In the genomic region with DNA sequence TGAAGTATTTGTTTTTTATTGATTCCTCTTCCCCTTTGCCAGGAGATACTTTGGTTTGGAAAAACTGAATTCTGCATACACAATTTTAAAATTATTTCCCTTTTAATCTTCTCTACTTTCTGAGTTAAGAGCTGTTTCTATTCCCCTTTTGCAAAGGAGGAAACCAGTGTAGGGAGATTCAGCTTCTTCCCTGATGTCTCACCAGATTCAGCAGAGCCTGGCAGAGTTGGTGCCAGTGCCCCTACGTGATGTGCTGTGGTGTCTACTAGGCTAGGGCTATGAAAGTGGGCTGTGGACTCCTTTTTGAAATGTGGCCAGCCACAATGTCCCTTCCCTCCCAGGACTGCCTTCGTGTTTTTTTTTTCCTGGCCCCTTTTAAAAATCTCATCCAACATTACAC, we compare ENCODE assay signal across 14 cellular contexts. TPM values are rescaled to one million over a fixed set of nuclear protein-coding genes. Genes with fewer than 3 reads are reported as not detected.
DNase-seq lines count a peak whose midpoint lies in the region; ATAC-seq and TF ChIP-seq lines count a peak whose summit lies in the region.
"Had no signal": no experiment of that assay in that cellular context is flagged by ENCODE, and none has a peak within 500 bp of the region (broad histone marks: within the 10 kb centered on the region; RNA-seq: fewer than 3 reads in every experiment).

No MANE protein-coding gene starts in this region.

- peak; percentile 54 for DNase-seq in CD14-positive monocyte (ENCODE audit: low spot score)
- DNase-seq in HFF-Myc (ENCODE audit: extremely low read depth, low read depth), result no peak
- no peak for DNase-seq in activated CD8-positive, alpha-beta T cell treated with anti-CD3 and anti-CD28 coated beads for 36 hours
- DNase-seq in NCI-H226, result no peak
- DNase-seq in inferior parietal cortex (ENCODE audit: extremely low spot score), result no peak
- no peak for DNase-seq in T1000 (lab: John Stamatoyannopoulos, UW)
- DNase-seq: activated CD4-positive, CD25-positive, alpha-beta regulatory T cell; activated gamma-delta T cell treated with Interleukin-2 at 50 U/mL for 16 hours; colonic mucosa; IMR-90; NCI-H2107 had no signal

- H3K4me3 ChIP-seq in HFF-Myc (replicated peaks; ENCODE audit: low read depth, low read length) (peak overlapping the region; percentile 96), muscle layer of duodenum (ENCODE audit: low read depth in 1 of 2, low read length in 2 of 2) (no peak overlapping the region)
- H3K4me3 ChIP-seq: colonic mucosa had no signal

- H3K4me1 ChIP-seq in muscle layer of duodenum (ENCODE audit: control insufficient read depth in 1 of 2, insufficient read depth in 2 of 2, low read length in 2 of 2), result peaks cover 22 to 35% of the 10 kb centered on the region in 2 donors
- H3K4me1 ChIP-seq: colonic mucosa had no signal

- intact Hi-C loops in CD14-positive monocyte (cut with micrococcal nuclease), result loop anchor here in 1 of 2 donors (5.0 kb wide), 1 partner anchor 167 kb away; a partner anchor contains a TSS
- intact Hi-C loops in activated CD8-positive, alpha-beta T cell treated with anti-CD3 and anti-CD28 coated beads for 36 hours (cut with micrococcal nuclease), result loop anchor here (5.0 kb wide), 1 partner anchor 167 kb away; a partner anchor contains a TSS

- TF ChIP-seq CTCF in CD14-positive monocyte (IDR thresholded peaks at IDR 0.05) (no peak), HFF-Myc (IDR thresholded peaks at IDR 0.05; ENCODE audit: low read depth, low read length, missing control alignments) (no peak)
- no peak for TF ChIP-seq CTCF in activated CD8-positive, alpha-beta T cell treated with anti-CD3 and anti-CD28 coated beads for 36 hours (IDR thresholded peaks at IDR 0.05)

- peaks cover 0 to 3% (median 0%) of the 10 kb centered on the region in 7 donors for H3K9me3 Mint-ChIP-seq in CD14-positive monocyte
- H3K9me3 Mint-ChIP-seq in activated CD8-positive, alpha-beta T cell treated with anti-CD3 and anti-CD28 coated beads for 36 hours, result peaks cover 3% of the 10 kb centered on the region

- peaks cover 21 to 36% of the 10 kb centered on the region in 2 donors for H3K36me3 Mint-ChIP-seq in CD14-positive monocyte
- peaks cover 31% of the 10 kb centered on the region for H3K36me3 Mint-ChIP-seq in activated CD8-positive, alpha-beta T cell treated with anti-CD3 and anti-CD28 coated beads for 36 hours (ENCODE audit: low read depth)

- peak overlapping the region; percentile 73 to 93 (median 84) for H3K27ac Mint-ChIP-seq in CD14-positive monocyte
- peak overlapping the region; percentile 30 for H3K27ac Mint-ChIP-seq in activated CD8-positive, alpha-beta T cell treated with anti-CD3 and anti-CD28 coated beads for 36 hours

- H3K4me3 Mint-ChIP-seq in CD14-positive monocyte, result peak overlapping the region in 1 of 2 donors; percentile 24
- peak overlapping the region; percentile 98 for H3K4me3 Mint-ChIP-seq in activated CD8-positive, alpha-beta T cell treated with anti-CD3 and anti-CD28 coated beads for 36 hours

- ATAC-seq in activated CD8-positive, alpha-beta T cell treated with anti-CD3 and anti-CD28 coated beads for 36 hours, result no peak
- no peak for ATAC-seq in GM21576 (IDR thresholded peaks at IDR 0.05; ENCODE audit: unreplicated experiment)
- ATAC-seq: Right ventricle myocardium inferior had no signal

- CTCF ChIA-PET in activated CD8-positive, alpha-beta T cell treated with anti-CD3 and anti-CD28 coated beads for 36 hours (lab: Charles Lee), result no interaction called here

- no peaks in the 10 kb centered on the region for H3K27me3 ChIP-seq in muscle layer of duodenum (ENCODE audit: low read depth, low read length)
- H3K27me3 ChIP-seq: colonic mucosa had no signal

- H3K9me3 ChIP-seq in muscle layer of duodenum (ENCODE audit: control insufficient read depth in 1 of 2, low read length in 2 of 2), result no peaks in the 10 kb centered on the region
- H3K9me3 ChIP-seq: colonic mucosa had no signal

- no peaks in the 10 kb centered on the region for H3K27me3 Mint-ChIP-seq in CD14-positive monocyte (ENCODE audit: low read depth in 3 of 3)
- no peaks in the 10 kb centered on the region for H3K27me3 Mint-ChIP-seq in activated CD8-positive, alpha-beta T cell treated with anti-CD3 and anti-CD28 coated beads for 36 hours

- peak overlapping the region; percentile 49 for H3K27ac ChIP-seq in muscle layer of duodenum (ENCODE audit: low read length)
- H3K27ac ChIP-seq: colonic mucosa had no signal

- POLR2A ChIA-PET in activated CD8-positive, alpha-beta T cell treated with anti-CD3 and anti-CD28 coated beads for 36 hours (lab: Charles Lee), result no interaction called here

- peaks cover 2 to 4% of the 10 kb centered on the region in 2 donors for H3K36me3 ChIP-seq in muscle layer of duodenum (ENCODE audit: control insufficient read depth in 1 of 2, insufficient read depth in 2 of 2, low read length in 2 of 2)
- H3K36me3 ChIP-seq: colonic mucosa had no signal

- peaks cover 60% of the 10 kb centered on the region for H3K4me1 Mint-ChIP-seq in CD14-positive monocyte
- H3K4me1 Mint-ChIP-seq in activated CD8-positive, alpha-beta T cell treated with anti-CD3 and anti-CD28 coated beads for 36 hours (ENCODE audit: low read depth), result peaks cover 55% of the 10 kb centered on the region

RNA-seq across cellular contexts. Expression of a gene that starts 2.5 kb away (rescaled TPM):
- 10 to 100 TPM; 32.3 to 38.1 TPM for polyA plus RNA-seq in CD14-positive monocyte
- 10 to 100 TPM; 55.9 to 58.1 TPM for total RNA-seq in activated CD8-positive, alpha-beta T cell treated with anti-CD3 and anti-CD28 coated beads for 36 hours
